In genomic region chr3:79019137-79019923, GRCh38 we compare ENCODE assay signal across 8 cellular contexts.
DNase-seq lines count a peak whose midpoint lies in the region; ATAC-seq, FAIRE-seq and TF ChIP-seq lines count a peak whose summit lies in the region.

No MANE protein-coding gene starts in this region.

- peak; percentile 24 for ATAC-seq in central memory CD8-positive, alpha-beta T cell (replicated peaks; ENCODE audit: extremely low read depth, poor library complexity, severe bottlenecking)

- H3K4me1 Mint-ChIP-seq in activated CD4-positive, alpha-beta T cell treated with anti-CD3 and anti-CD28 coated beads, Interleukin-2, amount 10 ng/mL, durations not matched to agents 24 days and 14 days, result peaks cover 1% of the 10 kb centered on the region
- H3K4me1 Mint-ChIP-seq in central memory CD8-positive, alpha-beta T cell, result no peaks in the 10 kb centered on the region

- no peak for DNase-seq in activated CD4-positive, alpha-beta T cell treated with anti-CD3 and anti-CD28 coated beads, Interleukin-2, amount 10 ng/mL, durations not matched to agents 24 days and 14 days
- no peak for DNase-seq in activated CD4-positive, alpha-beta T cell treated with anti-CD3 and anti-CD28 coated beads for 48 hours
- peak; percentile 74 for DNase-seq in HTR-8/SVneo (ENCODE audit: insufficient read length, low spot score)
- no peak for DNase-seq in central memory CD8-positive, alpha-beta T cell (ENCODE audit: low spot score in 2 of 2)
- peak; percentile 81 for DNase-seq in iPS-NIHi11 (ENCODE audit: low spot score)
- peak; percentile 87 for DNase-seq in skeletal muscle cell (ENCODE audit: low read depth)
- no peak for DNase-seq in activated naive CD4-positive, alpha-beta T cell treated with anti-CD3 and anti-CD28 coated beads, Interleukin-2, amount 50 U/mL, for 16 hours

- H3K27me3 Mint-ChIP-seq in activated CD4-positive, alpha-beta T cell treated with anti-CD3 and anti-CD28 coated beads, Interleukin-2, amount 10 ng/mL, durations not matched to agents 24 days and 14 days, result peaks cover 11% of the 10 kb centered on the region
- H3K27me3 Mint-ChIP-seq in central memory CD8-positive, alpha-beta T cell, result peaks cover 11% of the 10 kb centered on the region

- H3K9me3 Mint-ChIP-seq in activated CD4-positive, alpha-beta T cell treated with anti-CD3 and anti-CD28 coated beads, Interleukin-2, amount 10 ng/mL, durations not matched to agents 24 days and 14 days, result no peaks in the 10 kb centered on the region
- H3K9me3 Mint-ChIP-seq in central memory CD8-positive, alpha-beta T cell, result peaks cover 6% of the 10 kb centered on the region

- intact Hi-C loops in activated CD4-positive, alpha-beta T cell treated with anti-CD3 and anti-CD28 coated beads, Interleukin-2, amount 10 ng/mL, durations not matched to agents 24 days and 14 days (cut with micrococcal nuclease), result no loop called here

- H3K4me3 ChIP-seq in skeletal muscle cell (ENCODE audit: low read depth, low read length), result peak overlapping the region; percentile 93

- H3K27ac Mint-ChIP-seq in activated CD4-positive, alpha-beta T cell treated with anti-CD3 and anti-CD28 coated beads, Interleukin-2, amount 10 ng/mL, durations not matched to agents 24 days and 14 days, result no peak overlapping the region
- H3K27ac Mint-ChIP-seq in central memory CD8-positive, alpha-beta T cell (ENCODE audit: low read depth), result no peak overlapping the region

- no peaks in the 10 kb centered on the region for H3K36me3 Mint-ChIP-seq in activated CD4-positive, alpha-beta T cell treated with anti-CD3 and anti-CD28 coated beads, Interleukin-2, amount 10 ng/mL, durations not matched to agents 24 days and 14 days (ENCODE audit: low read depth)
- H3K36me3 Mint-ChIP-seq in central memory CD8-positive, alpha-beta T cell (ENCODE audit: insufficient read depth), result no peaks in the 10 kb centered on the region

- FAIRE-seq in HTR-8/SVneo (lab: Jason Lieb, UNC), result no peak

- peak overlapping the region; percentile 53 for H3K4me3 Mint-ChIP-seq in activated CD4-positive, alpha-beta T cell treated with anti-CD3 and anti-CD28 coated beads, Interleukin-2, amount 10 ng/mL, durations not matched to agents 24 days and 14 days
- no peak overlapping the region for H3K4me3 Mint-ChIP-seq in central memory CD8-positive, alpha-beta T cell

TF ChIP-seq in PFSK-1, 5 proteins besides CTCF, POLR2A, EP300 and RAD21:
- peak; percentile 8 for TF ChIP-seq FOXP2 (optimal IDR thresholded peaks at IDR 0.05; ENCODE audit: borderline replicate concordance, extremely low read depth, extremely low read length, insufficient read depth)
- TF ChIP-seq POLR2AphosphoS5 (IDR thresholded peaks at IDR 0.05; ENCODE audit: low read depth, low read length), result peak; percentile 95
- TF ChIP-seq SIN3A (IDR thresholded peaks at IDR 0.05; ENCODE audit: borderline replicate concordance, insufficient read depth, low read length), result 0 out of 2 replicates have a peak, but pooled peaks have one; percentile 72
- TF ChIP-seq REST (IDR thresholded peaks at IDR 0.05; ENCODE audit: insufficient read depth in 1 of 2, low read depth in 2 of 2, low read length in 2 of 2), result peak in 1 of 2 experiments; percentile 54; a peak in 1 of 4 replicates
- TF ChIP-seq TAF1 (IDR thresholded peaks at IDR 0.05; ENCODE audit: borderline replicate concordance, insufficient read depth, low read length), result peak; percentile 99
TF ChIP-seq in PFSK-1: peak in this region for 5.

Comparison
In these comparisons a context has a peak if more than half of its experiments do, and no peak if none do; other contexts are left out.
1. DNase-seq: peak in HTR-8/SVneo (single experiment), iPS-NIHi11 (single experiment) and skeletal muscle cell (single experiment); none in activated CD4-positive, alpha-beta T cell treated with anti-CD3 and anti-CD28 coated beads, Interleukin-2, amount 10 ng/mL, durations not matched to agents 24 days and 14 days (single experiment), activated CD4-positive, alpha-beta T cell treated with anti-CD3 and anti-CD28 coated beads for 48 hours (single experiment), central memory CD8-positive, alpha-beta T cell (0 of 2) and activated naive CD4-positive, alpha-beta T cell treated with anti-CD3 and anti-CD28 coated beads, Interleukin-2, amount 50 U/mL, for 16 hours (single experiment).